14 cellular contexts compared by ENCODE assay signal in genomic region chrX:12657881-12658280, GRCh38.
A peak's percentile ranks its signal among the peaks of the same experiment; 100 is the strongest.
DNase-seq lines count a peak whose midpoint lies in the region; ATAC-seq and TF ChIP-seq lines count a peak whose summit lies in the region.
"Had no signal": no experiment of that assay in that cellular context is flagged by ENCODE, and none has a peak within 500 bp of the region (broad histone marks: within the 10 kb centered on the region; RNA-seq: fewer than 3 reads in every experiment).

No MANE protein-coding gene starts in this region.

- no peak overlapping the region for H3K27ac ChIP-seq in BLaER1
- no peak overlapping the region for H3K27ac ChIP-seq in CD4-positive, alpha-beta T cell (ENCODE audit: low read depth, low read length)
- H3K27ac ChIP-seq: psoas muscle, upper lobe of right lung had no signal

- H3K4me1 Mint-ChIP-seq in CD4-positive, alpha-beta T cell (ENCODE audit: low read depth) = no peaks in the 10 kb centered on the region
- H3K4me1 Mint-ChIP-seq: activated naive CD4-positive, alpha-beta T cell treated with anti-CD3 and anti-CD28 coated beads, Interleukin-2, amount 10 ng/mL, durations not matched to agents 7 days and 5 days had no signal

- no peaks in the 10 kb centered on the region for H3K36me3 ChIP-seq in BLaER1
- H3K36me3 ChIP-seq: upper lobe of right lung had no signal

- no peaks in the 10 kb centered on the region for H3K36me3 Mint-ChIP-seq in CD4-positive, alpha-beta T cell (ENCODE audit: low read depth)
- H3K36me3 Mint-ChIP-seq: activated naive CD4-positive, alpha-beta T cell treated with anti-CD3 and anti-CD28 coated beads, Interleukin-2, amount 10 ng/mL, durations not matched to agents 7 days and 5 days had no signal

- ATAC-seq in GM18867 (IDR thresholded peaks at IDR 0.05; ENCODE audit: unreplicated experiment) (peak; percentile 91), GM21786 (IDR thresholded peaks at IDR 0.05; ENCODE audit: unreplicated experiment) (peak; percentile 50), HG03442 (IDR thresholded peaks at IDR 0.05; ENCODE audit: unreplicated experiment) (peak; percentile 72)
- no peak for ATAC-seq in CD4-positive, alpha-beta T cell (ENCODE audit: poor library complexity)
- ATAC-seq: activated CD8-positive, alpha-beta T cell treated with anti-CD3 and anti-CD28 coated beads, Interleukin-2, amount 10 ng/mL, durations not matched to agents 7 days and 5 days; psoas muscle; upper lobe of right lung had no signal

- no peaks in the 10 kb centered on the region for H3K27me3 Mint-ChIP-seq in CD4-positive, alpha-beta T cell
- H3K27me3 Mint-ChIP-seq: activated naive CD4-positive, alpha-beta T cell treated with anti-CD3 and anti-CD28 coated beads, Interleukin-2, amount 10 ng/mL, durations not matched to agents 7 days and 5 days had no signal

- no peak overlapping the region for H3K4me3 Mint-ChIP-seq in CD4-positive, alpha-beta T cell
- H3K4me3 Mint-ChIP-seq: activated CD8-positive, alpha-beta T cell treated with anti-CD3 and anti-CD28 coated beads, Interleukin-2, amount 10 ng/mL, durations not matched to agents 7 days and 5 days; activated naive CD4-positive, alpha-beta T cell treated with anti-CD3 and anti-CD28 coated beads, Interleukin-2, amount 10 ng/mL, durations not matched to agents 7 days and 5 days had no signal

- no peak for TF ChIP-seq CTCF in CD4-positive, alpha-beta T cell (IDR thresholded peaks at IDR 0.05)

- no peaks in the 10 kb centered on the region for H3K9me3 Mint-ChIP-seq in CD4-positive, alpha-beta T cell
- H3K9me3 Mint-ChIP-seq: activated naive CD4-positive, alpha-beta T cell treated with anti-CD3 and anti-CD28 coated beads, Interleukin-2, amount 10 ng/mL, durations not matched to agents 7 days and 5 days had no signal

- H3K27ac Mint-ChIP-seq in CD4-positive, alpha-beta T cell = no peak overlapping the region
- H3K27ac Mint-ChIP-seq: activated CD8-positive, alpha-beta T cell treated with anti-CD3 and anti-CD28 coated beads, Interleukin-2, amount 10 ng/mL, durations not matched to agents 7 days and 5 days; activated naive CD4-positive, alpha-beta T cell treated with anti-CD3 and anti-CD28 coated beads, Interleukin-2, amount 10 ng/mL, durations not matched to agents 7 days and 5 days had no signal

- no peak for DNase-seq in NCI-H2029 (lab: John Stamatoyannopoulos, UW)
- DNase-seq in NCI-H187 treated with DMSO at 0.1 percent for 48 hours (lab: John Stamatoyannopoulos, UW) = no peak
- DNase-seq in CD4-positive, alpha-beta T cell = no peak
- no peak for DNase-seq in NCI-H2227 treated with DMSO at 0.1 percent for 48 hours (lab: John Stamatoyannopoulos, UW)
- DNase-seq: activated CD8-positive, alpha-beta T cell treated with anti-CD3 and anti-CD28 coated beads, Interleukin-2, amount 10 ng/mL, durations not matched to agents 7 days and 5 days; activated naive CD4-positive, alpha-beta T cell treated with anti-CD3 and anti-CD28 coated beads, Interleukin-2, amount 10 ng/mL, durations not matched to agents 7 days and 5 days; NCI-H146; NCI-H69; psoas muscle; upper lobe of right lung had no signal

- POLR2A ChIA-PET in CD4-positive, alpha-beta T cell (lab: Charles Lee) = no interaction called here

- H3K4me1 ChIP-seq in BLaER1 = peaks cover 14% of the 10 kb centered on the region
- H3K4me1 ChIP-seq: psoas muscle, upper lobe of right lung had no signal

- CTCF ChIA-PET in CD4-positive, alpha-beta T cell (lab: Charles Lee) = no interaction called here

- peaks cover 2% of the 10 kb centered on the region for H3K9me3 ChIP-seq in BLaER1
- H3K9me3 ChIP-seq in CD4-positive, alpha-beta T cell (ENCODE audit: control insufficient read depth, low read length) = no peaks in the 10 kb centered on the region
- H3K9me3 ChIP-seq: psoas muscle, upper lobe of right lung had no signal

- H3K27me3 ChIP-seq in BLaER1 = peaks cover 68% of the 10 kb centered on the region
- no peaks in the 10 kb centered on the region for H3K27me3 ChIP-seq in CD4-positive, alpha-beta T cell (ENCODE audit: control insufficient read depth, insufficient read depth, low read length)
- H3K27me3 ChIP-seq: upper lobe of right lung had no signal

- no peak overlapping the region for H3K4me3 ChIP-seq in BLaER1
- H3K4me3 ChIP-seq: psoas muscle, upper lobe of right lung had no signal

- H3K4me2 ChIP-seq in BLaER1 = peak overlapping the region; percentile 25

- intact Hi-C loops in CD4-positive, alpha-beta T cell (cut with DNase I, micrococcal nuclease) = no loop called here

- no peak overlapping the region for H3K9ac ChIP-seq in BLaER1

- H4K20me1 ChIP-seq in BLaER1 = no peaks in the 10 kb centered on the region
